Comparison of ENCODE assay signal across 2 cellular contexts in genomic region chr5:123278284-123278683, GRCh38.
TF ChIP-seq lines count a peak whose summit lies in the region.

No MANE protein-coding gene starts in this region.

TF ChIP-seq in A549, 52 proteins besides CTCF, POLR2A, EP300 and RAD21:
- TF ChIP-seq GATA3 (IDR thresholded peaks at IDR 0.05; ENCODE audit: borderline replicate concordance) (no peak), FOSL2 (IDR thresholded peaks at IDR 0.05) (no peak), FOSL2 (CRISPR knock-in tag; IDR thresholded peaks at IDR 0.05) (peak; percentile 37; the same call in 1 of the 2 replicates)

TF ChIP-seq in K562, 482 proteins besides CTCF, POLR2A, EP300 and RAD21:
- TF ChIP-seq ZC3H11A (IDR thresholded peaks at IDR 0.05; ENCODE audit: low read depth, low read length) = no peak
- TF ChIP-seq CEBPB (tag; IDR thresholded peaks at IDR 0.05) = 0 out of 2 replicates have a peak, but pooled peaks have one; percentile 11
- no peak for TF ChIP-seq CEBPG (CRISPR knock-in tag; IDR thresholded peaks at IDR 0.05)
- TF ChIP-seq CEBPG (tag; conservative IDR thresholded peaks at IDR 0.05 in 1 of 2, IDR thresholded peaks at IDR 0.05 in 1 of 2) = 0 out of 4 replicates have a peak, but pooled peaks of 1 of the 2 experiments have one; percentile 17
